In genomic region chr12:7146906-7147305, GRCh38 we compare ENCODE assay signal across 1 cellular context.
TF ChIP-seq lines count a peak whose summit lies in the region.

No MANE protein-coding gene starts in this region.

TF ChIP-seq in HepG2, 621 proteins besides CTCF, POLR2A, EP300 and RAD21:
- TF ChIP-seq ZNF839 (CRISPR knock-in tag; IDR thresholded peaks at IDR 0.05; ENCODE audit: borderline replicate concordance) (no peak), HNF4A (CRISPR knock-in tag; IDR thresholded peaks at IDR 0.05) (0 out of 2 replicates have a peak, but pooled peaks have one; percentile 7), ZNF142 (CRISPR knock-in tag; IDR thresholded peaks at IDR 0.05) (no peak)
TF ChIP-seq in HepG2: peak in this region for 1.
